Comparison of ENCODE assay signal across 8 cellular contexts in genomic region chr6:26021350-26022165, GRCh38. TPM values are rescaled to one million over a fixed set of nuclear protein-coding genes. Genes with fewer than 3 reads are reported as not detected.
DNase-seq lines count a peak whose midpoint lies in the region; ATAC-seq and TF ChIP-seq lines count a peak whose summit lies in the region.

No MANE protein-coding gene starts in this region.

- DNase-seq in DMS 273 treated with DMSO at 0.1 percent for 48 hours (lab: John Stamatoyannopoulos, UW): peak; percentile 91
- DNase-seq in OCI-M1 (lab: John Stamatoyannopoulos, UW): peak; percentile 99
- peak; percentile 78 for DNase-seq in activated T-cell treated with anti-CD3 and anti-CD28 coated beads for 4 hours
- no peak for DNase-seq in epithelial cell of prostate (ENCODE audit: low read depth, low spot score)
- DNase-seq in mucosa of gallbladder (ENCODE audit: low spot score): peak; percentile 95
- peak; percentile 91 for DNase-seq in stimulated activated CD8-positive, alpha-beta memory T cell treated with anti-CD3 and anti-CD28 coated beads, Interleukin-4, amount 100 ng/mL, for 48 hours

- ATAC-seq in GM21576 (IDR thresholded peaks at IDR 0.05; ENCODE audit: unreplicated experiment): peak; percentile 36

- H3K27ac ChIP-seq in epithelial cell of prostate: peak overlapping the region; percentile 91

- no peak; the same call in 1 of the 2 replicates for TF ChIP-seq EP300 in Ishikawa (IDR thresholded peaks at IDR 0.05; ENCODE audit: borderline replicate concordance)

- TF ChIP-seq RAD21 in Ishikawa (IDR thresholded peaks at IDR 0.05; ENCODE audit: low read depth): no peak

TF ChIP-seq in Ishikawa, 13 proteins besides CTCF, POLR2A, EP300 and RAD21:
- no peak for TF ChIP-seq NFIC (IDR thresholded peaks at IDR 0.05)
- TF ChIP-seq CREB1 (IDR thresholded peaks at IDR 0.05; ENCODE audit: low read depth): peak; percentile 43; the same call in 1 of the 2 replicates
- TF ChIP-seq TCF12 (IDR thresholded peaks at IDR 0.05; ENCODE audit: low read depth): peak; percentile 35; the same call in 1 of the 2 replicates
- TF ChIP-seq REST (IDR thresholded peaks at IDR 0.05; ENCODE audit: low read depth): no peak
- TF ChIP-seq TEAD4 (IDR thresholded peaks at IDR 0.05): 0 out of 2 replicates have a peak, but pooled peaks have one; percentile 7
- TF ChIP-seq YY1 (IDR thresholded peaks at IDR 0.05; ENCODE audit: low read depth): no peak
- TF ChIP-seq ZBTB7A (IDR thresholded peaks at IDR 0.05; ENCODE audit: low read depth): no peak
- TF ChIP-seq EGR1 (IDR thresholded peaks at IDR 0.05): no peak
- 0 out of 2 replicates have a peak, but pooled peaks have one; percentile 51 for TF ChIP-seq TAF1 (IDR thresholded peaks at IDR 0.05; ENCODE audit: low read depth)
- peak; percentile 32; the same call in 1 of the 2 replicates for TF ChIP-seq FOXM1 (IDR thresholded peaks at IDR 0.05; ENCODE audit: borderline replicate concordance, low read depth)
- no peak for TF ChIP-seq USF1 (IDR thresholded peaks at IDR 0.05)
- peak; percentile 8; the same call in 1 of the 2 replicates for TF ChIP-seq CEBPB (IDR thresholded peaks at IDR 0.05)
- peak; percentile 80 for TF ChIP-seq MAX (IDR thresholded peaks at IDR 0.05)

RNA-seq across cellular contexts. Expression of gene TRIM38, which starts 59.0 kb away (rescaled TPM):
- total RNA-seq in mucosa of gallbladder: 12.4 TPM
